ENCODE assay signal across 26 cellular contexts in genomic region chr3:130688015-130688414, GRCh38. TPM values are rescaled to one million over a fixed set of nuclear protein-coding genes. Genes with fewer than 3 reads are reported as not detected.
DNase-seq lines count a peak whose midpoint lies in the region; ATAC-seq, FAIRE-seq and TF ChIP-seq lines count a peak whose summit lies in the region.
"Had no signal": no experiment of that assay in that cellular context is flagged by ENCODE, and none has a peak within 500 bp of the region (broad histone marks: within the 10 kb centered on the region; RNA-seq: fewer than 3 reads in every experiment).

No MANE protein-coding gene starts in this region.

- POLR2A ChIA-PET in OCI-LY7 (lab: Charles Lee), result interaction anchor here (1.0 kb wide), 1 partner anchor 8 kb away, joined by 5 read pairs; no protein-coding TSS in a partner anchor

- BruUV-seq in OCI-LY7 (replicated peaks; lab: Mats Ljungman, UMichigan), result no TSS peak

- peaks cover 5% of the 10 kb centered on the region for H3K36me3 ChIP-seq in urinary bladder (ENCODE audit: insufficient read depth)
- H3K36me3 ChIP-seq in OCI-LY7 (ENCODE audit: insufficient read depth, low read length), result peaks cover 70% of the 10 kb centered on the region
- H3K36me3 ChIP-seq in spleen, result peaks cover 3 to 87% (median 46%) of the 10 kb centered on the region in 6 donors

- peak; percentile 8 for FAIRE-seq in GM19239 (lab: Jason Lieb, UNC)
- FAIRE-seq in RCC 7860 (lab: Jason Lieb, UNC), result no peak
- FAIRE-seq: islet of Langerhans had no signal

- no peaks in the 10 kb centered on the region for H3K4me1 ChIP-seq in urinary bladder (ENCODE audit: insufficient read depth)
- H3K4me1 ChIP-seq in OCI-LY7 (ENCODE audit: insufficient read depth, low read length, poor library complexity, severe bottlenecking), result no peaks in the 10 kb centered on the region
- H3K4me1 ChIP-seq in spleen, result no peaks in the 10 kb centered on the region
- H3K4me1 ChIP-seq: body of pancreas, esophagus muscularis mucosa, gastrocnemius medialis, right lobe of liver, stomach, transverse colon had no signal

- H3K4me2 ChIP-seq in OCI-LY7 (ENCODE audit: low read length), result no peak overlapping the region

- no peak for TF ChIP-seq POLR2A in spleen (IDR thresholded peaks at IDR 0.05)

- ATAC-seq in GM21786 (IDR thresholded peaks at IDR 0.05; ENCODE audit: unreplicated experiment), result peak; percentile 67
- peak; percentile 45 for ATAC-seq in HG02973 (IDR thresholded peaks at IDR 0.05; ENCODE audit: unreplicated experiment)
- ATAC-seq: activated naive CD8-positive, alpha-beta T cell treated with anti-CD3 and anti-CD28 coated beads, Interleukin-2, amount 50 U/mL, for 24 hours; body of pancreas; CD8-positive, alpha-beta T cell; gastrocnemius medialis; right lobe of liver had no signal

- H3K27me3 ChIP-seq in spleen (replicated peaks in 1 of 7), result no peaks in the 10 kb centered on the region
- H3K27me3 ChIP-seq: body of pancreas, esophagus muscularis mucosa, gastrocnemius medialis, right lobe of liver, stomach, transverse colon had no signal

- H3K9me2 ChIP-seq in OCI-LY7 (ENCODE audit: insufficient read depth, low read length), result no peaks in the 10 kb centered on the region

- H3K9me3 ChIP-seq in OCI-LY7 (ENCODE audit: low read length) (no peaks in the 10 kb centered on the region), spleen (no peaks in the 10 kb centered on the region)
- H3K9me3 ChIP-seq: body of pancreas, esophagus muscularis mucosa, gastrocnemius medialis, right lobe of liver, stomach, transverse colon had no signal

- H3K27ac ChIP-seq in urinary bladder (ENCODE audit: low read depth), result peak overlapping the region; percentile 10
- no peak overlapping the region for H3K27ac ChIP-seq in OCI-LY7 (ENCODE audit: low read depth, low read length, poor library complexity, severe bottlenecking)
- no peak overlapping the region for H3K27ac ChIP-seq in spleen
- H3K27ac ChIP-seq: body of pancreas, esophagus muscularis mucosa, gastrocnemius medialis, right lobe of liver, stomach, transverse colon had no signal

- intact Hi-C loops in OCI-LY7 (cut with micrococcal nuclease; ENCODE audit: unreplicated experiment) (no loop called here), spleen (cut with DNase I; ENCODE audit: low total_unique reads) (no loop called here)

- DNase-seq in GM19239 (ENCODE audit: insufficient read length, low spot score) (no peak), OCI-LY7 (ENCODE audit: low spot score) (no peak), spleen (no peak), activated T-cell treated with anti-CD3 and anti-CD28 coated beads for 4 hours (no peak), RCC 7860 (ENCODE audit: low spot score) (no peak)
- DNase-seq: activated CD4-positive, alpha-beta T cell treated with anti-CD3 and anti-CD28 coated beads, Interleukin-2, amount 50 U/mL, for 4 hours; activated CD8-positive, alpha-beta memory T cell treated with anti-CD3 and anti-CD28 coated beads, Interleukin-2, amount 50 U/mL, for 4 hours; activated naive CD8-positive, alpha-beta T cell treated with anti-CD3 and anti-CD28 coated beads, Interleukin-2, amount 50 U/mL, for 24 hours; body of pancreas; CD8-positive, alpha-beta T cell; effector memory CD4-positive, alpha-beta T cell; gastrocnemius medialis; H7; KBM-7; NCI-H1436 treated with DMSO at 0.1 percent for 48 hours; NCI-H524; posterior cingulate gyrus; right lobe of liver; RPMI8226; stomach; transverse colon had no signal

- H2AFZ ChIP-seq in OCI-LY7 (ENCODE audit: low read length), result no peak overlapping the region

- CTCF ChIA-PET in OCI-LY7 (lab: Charles Lee; ENCODE audit: unreplicated experiment), result no interaction called here

- H4K20me1 ChIP-seq in OCI-LY7 (ENCODE audit: insufficient read depth, low read length), result no peaks in the 10 kb centered on the region

- TF ChIP-seq CTCF in OCI-LY7 (conservative IDR thresholded peaks at IDR 0.05; ENCODE audit: low read length) (no peak), spleen (IDR thresholded peaks at IDR 0.05 in 8 of 11, conservative IDR thresholded peaks at IDR 0.05 in 3 of 11) (no peak)

- 83% methylated on average over 4 of the region's 4 CpGs for WGBS in urinary bladder
- 72 to 84% (median 79%) methylated on average over 4 of the region's 4 CpGs for WGBS in spleen, 5 donors

- no peak overlapping the region for H3K4me3 ChIP-seq in urinary bladder (ENCODE audit: low read depth, low read length)
- no peak overlapping the region for H3K4me3 ChIP-seq in OCI-LY7 (ENCODE audit: low read depth, low read length, poor library complexity, severe bottlenecking)
- H3K4me3 ChIP-seq in spleen, result no peak overlapping the region
- H3K4me3 ChIP-seq: body of pancreas, esophagus muscularis mucosa, gastrocnemius medialis, right lobe of liver, stomach, transverse colon had no signal

- no peaks in the 10 kb centered on the region for H3K79me2 ChIP-seq in OCI-LY7 (ENCODE audit: insufficient read depth, low read depth, low read length)

RNA-seq across cellular contexts. Expression of gene PIK3R4, which starts 58.6 kb away (rescaled TPM):
- total RNA-seq in urinary bladder (36.1 TPM), OCI-LY7 (2022) (26.5 and 28.7 TPM in 2 replicates), spleen (10 to 100 TPM; 25.2 to 44.2 (median 32.7) TPM)
- polyA plus RNA-seq in urinary bladder (26.7 TPM), spleen (10 to 100 TPM; 21.6 to 28.3 (median 26.6) TPM)
- 25.0 and 30.3 TPM in 2 replicates for total RNA-seq in OCI-LY7 (2014; rRNA removed; shearing (Covaris generic))
